ENCODE assay signal across 8 cellular contexts in the genomic region with DNA sequence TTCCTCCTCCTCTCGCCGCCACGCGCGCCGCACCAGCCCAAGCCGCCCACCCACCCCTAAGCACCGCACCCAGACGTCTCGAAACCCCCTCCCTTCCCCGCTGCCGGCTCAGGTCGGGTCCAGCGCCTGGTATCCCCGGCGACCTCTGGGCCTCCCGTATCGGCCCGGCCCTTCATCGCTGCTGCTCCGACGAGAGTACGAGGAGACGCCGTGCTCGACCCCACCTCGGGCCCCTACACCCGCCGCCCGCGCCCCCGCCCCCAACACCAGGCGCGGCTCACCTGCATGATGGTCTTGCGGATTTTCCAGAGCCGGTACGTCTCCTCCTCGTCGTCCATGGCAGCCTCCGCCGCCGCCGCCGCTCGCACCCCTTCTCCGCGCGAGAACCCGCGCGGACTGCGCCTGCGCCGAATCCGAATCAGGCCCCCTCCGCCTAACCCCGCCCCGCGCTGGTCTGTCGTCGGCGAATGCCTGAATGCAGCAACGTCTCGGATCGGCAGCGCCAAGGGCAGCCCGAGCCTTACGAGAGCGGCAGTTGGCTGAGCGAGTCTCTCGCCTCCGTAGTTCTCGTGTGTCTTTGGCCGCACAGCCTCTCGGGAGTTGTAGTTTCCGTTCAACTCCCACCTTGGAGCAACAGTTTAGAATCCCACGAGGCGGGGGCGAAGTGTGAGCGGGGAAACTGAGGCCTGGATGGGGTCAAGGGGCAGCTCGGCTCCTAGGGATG. TPM values are rescaled to one million over a fixed set of nuclear protein-coding genes. Genes with fewer than 3 reads are reported as not detected.
DNase-seq lines count a peak whose midpoint lies in the region; ATAC-seq, FAIRE-seq and TF ChIP-seq lines count a peak whose summit lies in the region.

A gene (minus strand): TSS at position 398 of the 724 bp plus-strand sequence. CDS start 60 bp downstream, at position 338.

- peak within 1 kb of the TSS; percentile 75 for H3K4ac ChIP-seq in IMR-90 (ENCODE audit: low read depth, low read length)

- peak within 1 kb of the TSS; percentile 20 for H2BK5ac ChIP-seq in IMR-90 (ENCODE audit: low read depth, low read length, poor library complexity, severe bottlenecking)

- no peak within 1 kb of the TSS for H3K18ac ChIP-seq in IMR-90 (ENCODE audit: low read depth, low read length)

- H2BK120ac ChIP-seq in IMR-90 (ENCODE audit: low read depth, low read length) = peak within 1 kb of the TSS; percentile 75; the same call in 1 of the 2 replicates

- peaks cover 3% of the 10 kb centered on the region for H3K9me3 ChIP-seq in IMR-90 (ENCODE audit: control insufficient read depth, insufficient read depth, low read length)

- CTCF ChIA-PET in IMR-90 (lab: Yijun Ruan, JAX) = no interaction called here

- H4K5ac ChIP-seq in IMR-90 (ENCODE audit: low read depth, low read length) = peak within 1 kb of the TSS; percentile 28

- H3K36me3 ChIP-seq in IMR-90 (ENCODE audit: control insufficient read depth, insufficient read depth, low read length) = peaks cover 19% of the 10 kb centered on the region; the same call in 1 of the 2 replicates

- peak within 1 kb of the TSS; percentile 84 for H3K14ac ChIP-seq in IMR-90 (replicated peaks; ENCODE audit: low read depth, low read length)

- no peak for FAIRE-seq in D721Med (lab: Jason Lieb, UNC)

- POLR2A ChIA-PET in IMR-90 (lab: Charles Lee; ENCODE audit: unreplicated experiment) = no interaction called here

- TF ChIP-seq CTCF in D721Med (IDR thresholded peaks at IDR 0.05; ENCODE audit: insufficient read depth, missing control alignments) (no peak), IMR-90 (conservative IDR thresholded peaks at IDR 0.05; ENCODE audit: low read depth, low read length) (no peak)

- H3K4me2 ChIP-seq in IMR-90 (ENCODE audit: low read depth, low read length) = peak within 1 kb of the TSS; percentile 78

- peaks cover 12% of the 10 kb centered on the region for H3K4me1 ChIP-seq in IMR-90 (ENCODE audit: control insufficient read depth, insufficient read depth, low read length)

- peak within 1 kb of the TSS; percentile 96 for H2AK9ac ChIP-seq in IMR-90 (replicated peaks; ENCODE audit: low read depth, low read length, poor library complexity)

- in situ Hi-C loops in IMR-90 (cut with MboI; ENCODE audit: low sequenced_read_pairs) = no loop called here

- peak within 1 kb of the TSS in 1 of 2 experiments; percentile 91; a peak in 3 of 4 replicates for H4K8ac ChIP-seq in IMR-90 (ENCODE audit: low read depth in 2 of 2, low read length in 2 of 2)

- intact Hi-C loops in IMR-90 (cut with micrococcal nuclease) = loop anchor here (2.0 kb wide), 1 partner anchor 54 kb away; a partner anchor contains a TSS

- 0% methylated on average over 56 of the region's 81 CpGs; no CpG with 5 or more reads in 1 of the 2 experiments for WGBS in IMR-90 (ENCODE audit: extremely low coverage in 2 of 2, insufficient read length in 1 of 2), 2 experiments

- H3K9me1 ChIP-seq in IMR-90 (ENCODE audit: insufficient read depth, low read length) = peaks cover 13% of the 10 kb centered on the region

- 0 out of 3 replicates have a peak within 1 kb of the TSS, but pooled peaks have one; percentile 1 for H2BK15ac ChIP-seq in IMR-90 (ENCODE audit: low read depth, low read length)

- peak within 1 kb of the TSS; percentile 97 for H3K4me3 ChIP-seq in IMR-90 (ENCODE audit: insufficient read depth, low read depth, low read length)

- H3K23ac ChIP-seq in IMR-90 (ENCODE audit: low read depth, low read length) = peak within 1 kb of the TSS; percentile 87

- peak; percentile 74 for ATAC-seq in GM21526 (IDR thresholded peaks at IDR 0.05; ENCODE audit: low FRiP score, unreplicated experiment)
- ATAC-seq in IMR-90 (ENCODE audit: low read depth) = peak; percentile 99

- peak within 1 kb of the TSS; percentile 29; the same call in 1 of the 2 replicates for H4K91ac ChIP-seq in IMR-90 (ENCODE audit: insufficient read depth, low read depth, low read length)

- peak within 1 kb of the TSS; percentile 89 for H2AFZ ChIP-seq in IMR-90 (replicated peaks; ENCODE audit: low read length, poor library complexity)

- H2BK20ac ChIP-seq in IMR-90 (ENCODE audit: low read depth, low read length) = no peak within 1 kb of the TSS

- peak within 1 kb of the TSS; percentile 95 for H2AK5ac ChIP-seq in IMR-90 (ENCODE audit: low read depth, low read length)

- peak within 1 kb of the TSS; percentile 66 for H3K56ac ChIP-seq in IMR-90 (ENCODE audit: extremely low read depth, insufficient read depth, low read length)

- peaks cover 23% of the 10 kb centered on the region for H4K20me1 ChIP-seq in IMR-90 (ENCODE audit: insufficient read depth, low read length)

- dilution Hi-C loops in IMR-90 (cut with HindIII; ENCODE audit: low sequenced_read_pairs, unreplicated experiment) = no loop called here

- peak; percentile 19; the same call in 1 of the 2 replicates for TF ChIP-seq RAD21 in IMR-90 (IDR thresholded peaks at IDR 0.05; ENCODE audit: low read length)

- peak within 1 kb of the TSS; percentile 95 for H3K9ac ChIP-seq in IMR-90 (ENCODE audit: low read depth, low read length)

- H3K79me1 ChIP-seq in IMR-90 (ENCODE audit: low read depth in 1 of 2, low read length in 2 of 2) = peaks cover 3 to 35% of the 10 kb centered on the region in 2 experiments; a peak in 2 of 4 replicates

- no peaks in the 10 kb centered on the region for H3K27me3 ChIP-seq in IMR-90 (ENCODE audit: control insufficient read depth, insufficient read depth, low read length)

- H3K27ac ChIP-seq in IMR-90 (ENCODE audit: insufficient read depth, low read length) = peak within 1 kb of the TSS; percentile 57
- peak within 1 kb of the TSS; percentile 24 for H3K27ac ChIP-seq in epithelial cell of prostate

- peak; percentile 68; the same call in 1 of the 2 replicates for TF ChIP-seq POLR2A in IMR-90 (IDR thresholded peaks at IDR 0.05; ENCODE audit: low read depth, low read length)

- DNase-seq in D721Med (ENCODE audit: insufficient read length, low spot score) = peak; percentile 97
- peak; percentile 98 for DNase-seq in IMR-90
- DNase-seq in OCI-M1 (lab: John Stamatoyannopoulos, UW) = peak; percentile 96
- peak; percentile 97 for DNase-seq in activated T-cell treated with anti-CD3 and anti-CD28 coated beads for 48 hours (ENCODE audit: low read depth)
- DNase-seq in epithelial cell of prostate (ENCODE audit: low read depth, low spot score) = peak; percentile 88
- peak; percentile 98 for DNase-seq in mucosa of gallbladder (ENCODE audit: low spot score)
- peak; percentile 93 to 95 for DNase-seq in stimulated activated CD8-positive, alpha-beta memory T cell treated with anti-CD3 and anti-CD28 coated beads, Interleukin-4, amount 100 ng/mL, for 4 hours (ENCODE audit: low read depth in 2 of 2, low spot score in 1 of 2)

- no TSS peak for BruUV-seq in IMR-90 (replicated peaks; lab: Mats Ljungman, UMichigan)

TF ChIP-seq in IMR-90, 13 proteins besides CTCF, POLR2A, EP300 and RAD21:
- TF ChIP-seq MAZ (IDR thresholded peaks at IDR 0.05; ENCODE audit: borderline replicate concordance, low read depth, low read length) (peak; percentile 87; the same call in 1 of the 2 replicates), CHD1 (IDR thresholded peaks at IDR 0.05; ENCODE audit: low read depth, low read length) (no peak), CEBPB (IDR thresholded peaks at IDR 0.05; ENCODE audit: low read depth, low read length) (no peak), BHLHE40 (IDR thresholded peaks at IDR 0.05; ENCODE audit: low read depth, low read length) (no peak)
- TF ChIP-seq, protein P1, sequence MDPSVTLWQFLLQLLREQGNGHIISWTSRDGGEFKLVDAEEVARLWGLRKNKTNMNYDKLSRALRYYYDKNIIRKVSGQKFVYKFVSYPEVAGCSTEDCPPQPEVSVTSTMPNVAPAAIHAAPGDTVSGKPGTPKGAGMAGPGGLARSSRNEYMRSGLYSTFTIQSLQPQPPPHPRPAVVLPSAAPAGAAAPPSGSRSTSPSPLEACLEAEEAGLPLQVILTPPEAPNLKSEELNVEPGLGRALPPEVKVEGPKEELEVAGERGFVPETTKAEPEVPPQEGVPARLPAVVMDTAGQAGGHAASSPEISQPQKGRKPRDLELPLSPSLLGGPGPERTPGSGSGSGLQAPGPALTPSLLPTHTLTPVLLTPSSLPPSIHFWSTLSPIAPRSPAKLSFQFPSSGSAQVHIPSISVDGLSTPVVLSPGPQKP (IDR thresholded peaks at IDR 0.05; ENCODE audit: borderline replicate concordance, low read depth, low read length) = no peak

RNA-seq across cellular contexts. Expression of the gene that starts here (rescaled TPM):
- total RNA-seq in IMR-90 (2012; rRNA removed) = 195 and 294 TPM in 2 replicates
- 391 and 449 TPM in 2 replicates for polyA plus RNA-seq in IMR-90 (2012; rRNA removed)
- polyA plus RNA-seq in IMR-90 (2012; cell fraction: cytosol; rRNA removed) = 408 and 821 TPM in 2 replicates
- 242 and 436 TPM in 2 replicates for polyA plus RNA-seq in IMR-90 (2012; cell fraction: nucleus; rRNA removed; ENCODE audit: low replicate concordance)
- 137 TPM for total RNA-seq in mucosa of gallbladder

Comparison
In these comparisons a context has a peak if more than half of its experiments do, and no peak if none do; other contexts are left out.
1. Peak in every context shown above with its lines: DNase-seq, ATAC-seq, H3K4me3 ChIP-seq and H3K27ac ChIP-seq.